ENCODE assay signal across 8 cellular contexts in the genomic region with DNA sequence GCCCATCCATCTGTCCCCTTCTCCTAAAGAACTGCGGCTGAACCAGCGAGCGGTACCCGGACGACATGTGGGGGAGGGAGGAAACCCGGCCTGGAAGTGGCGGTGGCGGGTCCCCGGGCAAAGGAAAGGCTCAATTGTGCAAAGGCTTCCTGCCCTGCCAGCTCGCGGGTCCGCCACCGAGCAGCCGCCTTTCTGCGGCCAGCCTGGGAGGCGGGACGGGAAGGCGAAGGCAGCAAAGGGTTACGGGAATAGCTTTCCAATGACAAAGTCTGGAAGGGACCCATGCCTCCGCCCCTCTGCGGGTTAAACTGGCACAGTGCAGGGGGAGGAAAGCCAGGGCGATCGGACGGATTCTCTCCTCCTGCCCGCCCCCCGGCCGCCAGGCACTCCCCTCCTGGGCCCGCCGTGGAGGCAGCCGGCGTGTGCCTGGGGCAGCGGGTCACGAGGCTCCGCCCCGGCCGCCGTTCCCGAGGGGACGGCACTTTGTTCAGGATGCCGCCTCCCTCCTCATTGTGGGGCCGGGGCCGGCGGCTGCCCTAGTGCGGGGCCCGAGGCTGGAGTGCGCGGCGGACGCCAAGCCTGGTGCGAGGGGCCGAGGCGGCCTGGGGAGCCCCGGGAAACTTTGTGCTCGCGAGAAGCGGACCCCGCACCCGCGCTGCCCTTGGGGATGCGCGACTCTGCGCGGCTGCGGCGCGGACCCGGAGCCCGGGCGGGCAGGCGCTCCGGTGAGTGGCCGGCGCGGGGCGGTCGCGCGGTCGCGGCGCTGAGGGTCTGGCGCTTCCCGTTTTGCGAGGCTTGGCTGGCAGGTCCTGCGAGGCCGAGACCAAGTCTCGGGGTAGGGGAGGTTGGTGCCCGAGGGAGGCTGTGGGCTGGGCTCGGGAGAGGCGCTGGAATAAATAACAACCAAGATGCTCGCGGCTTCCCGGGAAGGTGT. TPM values are rescaled to one million over a fixed set of nuclear protein-coding genes. Genes with fewer than 3 reads are reported as not detected.
A peak's percentile ranks its signal among the peaks of the same experiment; 100 is the strongest.
DNase-seq lines count a peak whose midpoint lies in the region; ATAC-seq, FAIRE-seq and TF ChIP-seq lines count a peak whose summit lies in the region.

A gene with protein sequence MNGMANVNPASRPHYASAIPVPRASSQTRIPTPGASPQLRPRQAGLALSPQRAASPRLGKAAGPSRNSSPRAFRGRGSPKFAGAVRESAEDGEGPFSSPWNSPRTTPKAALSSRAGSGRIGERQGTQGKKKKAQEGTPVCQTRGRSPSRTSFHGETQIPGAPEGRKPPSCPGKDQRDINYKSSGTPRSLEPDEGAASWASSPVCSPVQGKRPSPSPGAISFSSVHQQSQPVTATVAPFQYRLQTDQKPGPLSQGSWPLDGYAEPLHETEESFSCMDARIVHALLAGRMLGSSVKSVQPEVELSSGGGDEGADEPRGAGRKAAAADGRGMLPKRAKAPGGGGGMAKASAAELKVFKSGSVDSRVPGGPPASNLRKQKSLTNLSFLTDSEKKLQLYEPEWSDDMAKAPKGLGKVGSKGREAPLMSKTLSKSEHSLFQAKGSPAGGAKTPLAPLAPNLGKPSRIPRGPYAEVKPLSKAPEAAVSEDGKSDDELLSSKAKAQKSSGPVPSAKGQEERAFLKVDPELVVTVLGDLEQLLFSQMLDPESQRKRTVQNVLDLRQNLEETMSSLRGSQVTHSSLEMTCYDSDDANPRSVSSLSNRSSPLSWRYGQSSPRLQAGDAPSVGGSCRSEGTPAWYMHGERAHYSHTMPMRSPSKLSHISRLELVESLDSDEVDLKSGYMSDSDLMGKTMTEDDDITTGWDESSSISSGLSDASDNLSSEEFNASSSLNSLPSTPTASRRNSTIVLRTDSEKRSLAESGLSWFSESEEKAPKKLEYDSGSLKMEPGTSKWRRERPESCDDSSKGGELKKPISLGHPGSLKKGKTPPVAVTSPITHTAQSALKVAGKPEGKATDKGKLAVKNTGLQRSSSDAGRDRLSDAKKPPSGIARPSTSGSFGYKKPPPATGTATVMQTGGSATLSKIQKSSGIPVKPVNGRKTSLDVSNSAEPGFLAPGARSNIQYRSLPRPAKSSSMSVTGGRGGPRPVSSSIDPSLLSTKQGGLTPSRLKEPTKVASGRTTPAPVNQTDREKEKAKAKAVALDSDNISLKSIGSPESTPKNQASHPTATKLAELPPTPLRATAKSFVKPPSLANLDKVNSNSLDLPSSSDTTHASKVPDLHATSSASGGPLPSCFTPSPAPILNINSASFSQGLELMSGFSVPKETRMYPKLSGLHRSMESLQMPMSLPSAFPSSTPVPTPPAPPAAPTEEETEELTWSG (N-terminal part only) (plus strand): TSS at position 510 of the 934 bp plus-strand sequence. CDS start 83,758 bp downstream, outside the sequence.

- H3K9ac ChIP-seq in PC-3 (ENCODE audit: low read length) = peak within 1 kb of the TSS; percentile 32; the same call in 1 of the 2 replicates
- H3K9ac ChIP-seq in keratinocyte (ENCODE audit: control insufficient read depth, extremely low read depth, insufficient read depth, low read length) = peak within 1 kb of the TSS; percentile 45
- H3K9ac ChIP-seq in skeletal muscle satellite cell (ENCODE audit: low read depth, low read length) = peak within 1 kb of the TSS; percentile 91

- H3K36me3 Mint-ChIP-seq in chondrocyte (ENCODE audit: low read depth) = no peaks in the 10 kb centered on the region

- peak within 1 kb of the TSS; percentile 87 for H3K27ac Mint-ChIP-seq in chondrocyte (ENCODE audit: unreplicated experiment)

- POLR2A ChIA-PET in AG04449 (lab: Yijun Ruan, JAX) = interaction anchor here (0.6 to 1.8 kb wide), 10 partner anchors 13 to 408 kb away, joined by 3 to 8 read pairs (median 4); a partner anchor contains a TSS
- POLR2A ChIA-PET in PC-3 (lab: Charles Lee; ENCODE audit: unreplicated experiment) = no interaction called here

- H3K27ac ChIP-seq in PC-3 (ENCODE audit: low read length) (no peak within 1 kb of the TSS), keratinocyte (ENCODE audit: control insufficient read depth, insufficient read depth, low read length) (no peak within 1 kb of the TSS)

- H3K4me3 Mint-ChIP-seq in chondrocyte (ENCODE audit: unreplicated experiment) = peak within 1 kb of the TSS; percentile 84

- H3K4me2 ChIP-seq in PC-3 (ENCODE audit: low read length) (peak within 1 kb of the TSS; percentile 90), keratinocyte (ENCODE audit: control insufficient read depth, extremely low read depth, insufficient read depth, low read depth, low read length) (peak within 1 kb of the TSS; percentile 90), skeletal muscle satellite cell (ENCODE audit: low read length) (peak within 1 kb of the TSS; percentile 89)

- DNase-seq in AG04449 (ENCODE audit: low read depth, low spot score) (no peak), GM03348 (ENCODE audit: low spot score) (peak; percentile 92), PC-3 (peak; percentile 71), chondrocyte (ENCODE audit: low spot score) (peak; percentile 91), keratinocyte (ENCODE audit: low read depth, low spot score) (no peak), middle frontal gyrus (ENCODE audit: extremely low spot score, low spot score) (no peak)

- no peaks in the 10 kb centered on the region for H3F3A ChIP-seq in PC-3 (ENCODE audit: low read length, unreplicated experiment)

- no peak for TF ChIP-seq CTCF in AG04449 (IDR thresholded peaks at IDR 0.05; ENCODE audit: insufficient read depth, low read length, missing control alignments)
- no peak for TF ChIP-seq CTCF in PC-3 (conservative IDR thresholded peaks at IDR 0.05; ENCODE audit: low read depth, low read length)
- no peak for TF ChIP-seq CTCF in chondrocyte (IDR thresholded peaks at IDR 0.05)
- TF ChIP-seq CTCF in keratinocyte (optimal IDR thresholded peaks at IDR 0.05 in 1 of 3, IDR thresholded peaks at IDR 0.05 in 1 of 3, conservative IDR thresholded peaks at IDR 0.05 in 1 of 3; ENCODE audit: extremely low read depth in 1 of 3, insufficient read depth in 2 of 3, low read length in 3 of 3) = no peak

- H3K27me3 Mint-ChIP-seq in chondrocyte (ENCODE audit: low read depth) = no peaks in the 10 kb centered on the region

- dilution Hi-C loops in keratinocyte (cut with MboI; ENCODE audit: extremely low pct_ligation_motif_present, low sequenced_read_pairs) = no loop called here

- peak; percentile 56 for ATAC-seq in PC-3
- no peak for ATAC-seq in GM21619 (IDR thresholded peaks at IDR 0.05; ENCODE audit: unreplicated experiment)

- H3K4me1 ChIP-seq in PC-3 (ENCODE audit: insufficient read depth, low read length) = peaks cover 31% of the 10 kb centered on the region
- H3K4me1 ChIP-seq in keratinocyte (ENCODE audit: control insufficient read depth, extremely low read depth, insufficient read depth, low read length) = peaks cover 24% of the 10 kb centered on the region
- peaks cover 76% of the 10 kb centered on the region for H3K4me1 ChIP-seq in skeletal muscle satellite cell (ENCODE audit: control insufficient read depth, insufficient read depth, low read length)

- no peaks in the 10 kb centered on the region for H3K9me2 ChIP-seq in PC-3 (replicated peaks; ENCODE audit: low read length)

- FAIRE-seq in keratinocyte (lab: Jason Lieb, UNC) = no peak

- H3K4me1 Mint-ChIP-seq in chondrocyte (ENCODE audit: low read depth) = peaks cover 84% of the 10 kb centered on the region

- H3K27me3 ChIP-seq in PC-3 (ENCODE audit: low read length) (no peaks in the 10 kb centered on the region), keratinocyte (ENCODE audit: control insufficient read depth, extremely low read depth, insufficient read depth, low read length) (peaks cover 20% of the 10 kb centered on the region), skeletal muscle satellite cell (ENCODE audit: control insufficient read depth, insufficient read depth, low read length) (no peaks in the 10 kb centered on the region)

- H3K79me2 ChIP-seq in PC-3 (ENCODE audit: low read length) (no peaks in the 10 kb centered on the region), keratinocyte (ENCODE audit: control insufficient read depth, insufficient read depth, low read length) (no peaks in the 10 kb centered on the region)

- H3K4me3 ChIP-seq in AG04449 (ENCODE audit: low read depth, low read length) (peak within 1 kb of the TSS; percentile 92), PC-3 (ENCODE audit: low read length) (peak within 1 kb of the TSS; percentile 79), keratinocyte (ENCODE audit: control insufficient read depth in 2 of 3, extremely low read depth in 1 of 3, insufficient read depth in 2 of 3, low read depth in 1 of 3, low read length in 3 of 3) (peak within 1 kb of the TSS; percentile 45 to 64 (median 55)), skeletal muscle satellite cell (ENCODE audit: low read length) (peak within 1 kb of the TSS; percentile 86)

- H2AFZ ChIP-seq in PC-3 (ENCODE audit: low read length) (peak within 1 kb of the TSS; percentile 94), keratinocyte (ENCODE audit: control insufficient read depth, low read length) (peak within 1 kb of the TSS; percentile 74)

- BruUV-seq in PC-3 (replicated peaks; lab: Mats Ljungman, UMichigan) = no TSS peak

- no peaks in the 10 kb centered on the region for H3K36me3 ChIP-seq in PC-3 (ENCODE audit: low read depth, low read length)
- H3K36me3 ChIP-seq in keratinocyte (ENCODE audit: control insufficient read depth in 2 of 2, extremely low read depth in 1 of 2, insufficient read depth in 2 of 2, low read length in 2 of 2) = no peaks in the 10 kb centered on the region
- no peaks in the 10 kb centered on the region for H3K36me3 ChIP-seq in skeletal muscle satellite cell (ENCODE audit: insufficient read depth, low read length)

- intact Hi-C loops in PC-3 (cut with micrococcal nuclease) = no loop called here

- H3K9me1 ChIP-seq in keratinocyte (ENCODE audit: control insufficient read depth, extremely low read depth, insufficient read depth, low read length) = no peaks in the 10 kb centered on the region

- H3K9me3 Mint-ChIP-seq in chondrocyte (ENCODE audit: low read depth) = no peaks in the 10 kb centered on the region

- CTCF ChIA-PET in AG04449 (lab: Yijun Ruan, JAX) (interaction anchor here (0.6 to 11.6 kb wide), 10 partner anchors 12 to 254 kb away, joined by 3 to 255 read pairs (median 10); no protein-coding TSS in a partner anchor), PC-3 (lab: Charles Lee) (no interaction called here)

- H3K9me3 ChIP-seq in PC-3 (ENCODE audit: low read length) = no peaks in the 10 kb centered on the region
- no peaks in the 10 kb centered on the region for H3K9me3 ChIP-seq in keratinocyte (ENCODE audit: control insufficient read depth, low read depth, low read length)
- no peaks in the 10 kb centered on the region for H3K9me3 ChIP-seq in skeletal muscle satellite cell (replicated peaks; ENCODE audit: low read length)

- H4K20me1 ChIP-seq in PC-3 (ENCODE audit: low read length) (no peaks in the 10 kb centered on the region), keratinocyte (ENCODE audit: control insufficient read depth, extremely low read depth, insufficient read depth, low read length) (no peaks in the 10 kb centered on the region)

RNA-seq across cellular contexts. Expression of the gene that starts here (rescaled TPM):
- 2.6 and 6.5 TPM in 2 replicates for total RNA-seq in PC-3 (2014; rRNA removed)
- total RNA-seq in chondrocyte = 201 to 294 TPM (median 211 TPM) in 3 replicates
- polyA plus RNA-seq in keratinocyte = 8.1 to 32.7 TPM (median 13.2 TPM) in 3 replicates
- polyA plus RNA-seq in keratinocyte (2011; ENCODE audit: low read depth) = 3.8 TPM
- polyA plus RNA-seq in keratinocyte (2011; cell fraction: cytosol; rRNA removed) = 16.1 and 19.4 TPM in 2 replicates
- polyA plus RNA-seq in keratinocyte (2011; cell fraction: nucleus; rRNA removed) = 55.3 and 66.7 TPM in 2 replicates
- 6.3 and 36.2 TPM in 2 replicates for polyA plus RNA-seq in keratinocyte (2012; ENCODE audit: low replicate concordance)
- polyA minus RNA-seq in keratinocyte = 18.4 to 146 TPM (median 33.3 TPM) in 3 replicates
- 21.9 TPM for polyA minus RNA-seq in keratinocyte (2011; cell fraction: cytosol; rRNA and poly(A)+ RNA removed)
- polyA minus RNA-seq in keratinocyte (2011; cell fraction: nucleus; rRNA and poly(A)+ RNA removed) = 32.9 and 66.9 TPM in 2 replicates
- total RNA-seq in skeletal muscle satellite cell (2012; rRNA removed) = 43.9 and 60.7 TPM in 2 replicates

Comparison
In these comparisons a context has a peak if more than half of its experiments do, and no peak if none do; other contexts are left out.
1. RNA of the gene that starts here (total RNA-seq): 201 to 294 TPM in chondrocyte; 2.6 to 6.5 TPM in PC-3; every median in the first group is over 10 times any median in the second.
2. DNase-seq: peak in GM03348 (single experiment), PC-3 (single experiment) and chondrocyte (single experiment); none in AG04449 (single experiment), keratinocyte (single experiment) and middle frontal gyrus (single experiment).
3. H3K9ac ChIP-seq: peak in every context shown above with its lines; median percentile 91 in skeletal muscle satellite cell; 45 in keratinocyte; 32 in PC-3.
4. Peak in every context shown above with its lines, with median percentiles within 50 percentile points of each other: H3K4me3 ChIP-seq and H3K4me2 ChIP-seq.